Comparison of ENCODE assay signal across 8 cellular contexts in the genomic region with DNA sequence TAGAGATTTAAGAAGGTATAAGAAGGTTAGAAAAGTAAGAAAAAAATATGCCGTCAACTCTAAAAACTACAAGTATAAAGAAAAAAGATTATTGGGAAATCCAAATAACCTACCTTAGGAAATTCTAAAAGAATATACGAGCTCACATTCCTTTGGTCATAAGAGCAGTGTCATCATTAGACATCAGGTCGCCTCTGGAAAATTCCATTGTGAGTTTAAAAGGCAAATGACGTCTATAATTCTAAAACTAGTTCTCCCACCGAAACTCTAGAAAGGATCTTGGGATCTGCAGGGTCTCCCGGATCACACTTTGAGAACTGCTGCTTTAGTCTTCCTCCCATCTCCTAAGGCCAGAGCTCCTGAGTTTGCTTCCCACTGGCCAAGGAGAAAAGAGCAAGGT. TPM values are rescaled to one million over a fixed set of nuclear protein-coding genes. Genes with fewer than 3 reads are reported as not detected.
DNase-seq lines count a peak whose midpoint lies in the region; ATAC-seq and TF ChIP-seq lines count a peak whose summit lies in the region.

No MANE protein-coding gene starts in this region.

- TF ChIP-seq CTCF in heart left ventricle (IDR thresholded peaks at IDR 0.05) (no peak), right lobe of liver (IDR thresholded peaks at IDR 0.05) (no peak), type B pancreatic cell (conservative IDR thresholded peaks at IDR 0.05) (no peak)

- TF ChIP-seq POLR2A in heart left ventricle (IDR thresholded peaks at IDR 0.05) = no peak
- TF ChIP-seq POLR2A in right lobe of liver (IDR thresholded peaks at IDR 0.05) = no peak

- peaks cover 0 to 18% (median 13%) of the 10 kb centered on the region in 9 donors for H3K36me3 ChIP-seq in heart left ventricle
- peaks cover 0 to 13% (median 0%) of the 10 kb centered on the region in 4 donors for H3K36me3 ChIP-seq in right lobe of liver

- H3K36me3 Mint-ChIP-seq in activated T-helper 17 cell treated with anti-CD3 and anti-CD28 coated beads, Interleukin-2, amount 50 U/mL, for 72 hours (ENCODE audit: low read depth) = peaks cover 56% of the 10 kb centered on the region
- peaks cover 28% of the 10 kb centered on the region for H3K36me3 Mint-ChIP-seq in type B pancreatic cell

- H3K9me3 Mint-ChIP-seq in activated T-helper 17 cell treated with anti-CD3 and anti-CD28 coated beads, Interleukin-2, amount 50 U/mL, for 72 hours = no peaks in the 10 kb centered on the region
- no peaks in the 10 kb centered on the region for H3K9me3 Mint-ChIP-seq in type B pancreatic cell

- H3K27me3 ChIP-seq in heart left ventricle = no peaks in the 10 kb centered on the region
- no peaks in the 10 kb centered on the region for H3K27me3 ChIP-seq in right lobe of liver

- DNase-seq in heart left ventricle = no peak
- DNase-seq in Right ventricle myocardium superior = no peak
- DNase-seq in right lobe of liver = no peak
- DNase-seq in type B pancreatic cell (ENCODE audit: extremely low spot score, unreplicated experiment) = no peak
- DNase-seq in HuH-7.5 (ENCODE audit: low spot score) = no peak
- DNase-seq in SIG-M5 (lab: John Stamatoyannopoulos, UW) = no peak

- H3K27me3 Mint-ChIP-seq in activated T-helper 17 cell treated with anti-CD3 and anti-CD28 coated beads, Interleukin-2, amount 50 U/mL, for 72 hours = no peaks in the 10 kb centered on the region
- H3K27me3 Mint-ChIP-seq in type B pancreatic cell = no peaks in the 10 kb centered on the region

- peak overlapping the region; percentile 99 for H3K27ac Mint-ChIP-seq in activated T-helper 17 cell treated with anti-CD3 and anti-CD28 coated beads, Interleukin-2, amount 50 U/mL, for 72 hours
- H3K27ac Mint-ChIP-seq in type B pancreatic cell = peak overlapping the region; percentile 87

- WGBS in heart left ventricle, 4 donors = 35 to 61% (median 45%) methylated on average over 6 of the region's 6 CpGs
- WGBS in right lobe of liver (ENCODE audit: insufficient coverage, low coverage, low lambda C conversion rate, missing lambda C conversion rate) = 27% methylated on average over 6 of the region's 6 CpGs

- intact Hi-C loops in heart left ventricle (cut with DNase I) = loop anchor here in 7 of 10 donors (1.0 to 10.0 kb wide), 9 partner anchors 40 to 272 kb away; a partner anchor contains a TSS
- intact Hi-C loops in Right ventricle myocardium superior (cut with DNase I) = loop anchor here (2.0 kb wide), 1 partner anchor 118 kb away; no protein-coding TSS in a partner anchor
- intact Hi-C loops in right lobe of liver (cut with DNase I) = no loop called here

- peaks cover 0 to 13% (median 0%) of the 10 kb centered on the region in 12 donors for H3K4me1 ChIP-seq in heart left ventricle
- H3K4me1 ChIP-seq in right lobe of liver = peaks cover 0 to 10% (median 3%) of the 10 kb centered on the region in 4 donors

- H3K4me1 Mint-ChIP-seq in activated T-helper 17 cell treated with anti-CD3 and anti-CD28 coated beads, Interleukin-2, amount 50 U/mL, for 72 hours = peaks cover 18% of the 10 kb centered on the region
- H3K4me1 Mint-ChIP-seq in type B pancreatic cell (ENCODE audit: unreplicated experiment) = peaks cover 18% of the 10 kb centered on the region

- H3K9me3 ChIP-seq in heart left ventricle (peaks cover 0 to 7% (median 0%) of the 10 kb centered on the region in 12 donors), right lobe of liver (no peaks in the 10 kb centered on the region)

- peak overlapping the region in 9 of 12 donors; percentile 39 to 94 (median 68) for H3K27ac ChIP-seq in heart left ventricle
- H3K27ac ChIP-seq in right lobe of liver = peak overlapping the region; percentile 51 to 79 (median 66)

- peak overlapping the region; percentile 94 for H3K4me3 Mint-ChIP-seq in activated T-helper 17 cell treated with anti-CD3 and anti-CD28 coated beads, Interleukin-2, amount 50 U/mL, for 72 hours
- H3K4me3 Mint-ChIP-seq in type B pancreatic cell = peak overlapping the region; percentile 98

- peak overlapping the region in 10 of 12 donors; percentile 17 to 88 (median 64) for H3K4me3 ChIP-seq in heart left ventricle
- peak overlapping the region; percentile 10 to 67 (median 39) for H3K4me3 ChIP-seq in right lobe of liver

- ATAC-seq in heart left ventricle (no peak), Right ventricle myocardium superior (ENCODE audit: poor library complexity) (no peak), right lobe of liver (no peak), GM18870 (IDR thresholded peaks at IDR 0.05; ENCODE audit: unreplicated experiment) (no peak)
- ATAC-seq in activated T-helper 17 cell treated with anti-CD3 and anti-CD28 coated beads, Interleukin-2, amount 50 U/mL, for 72 hours (replicated peaks) = no peak

RNA-seq across cellular contexts. Expression of a gene that starts 0.5 kb away (rescaled TPM):
- 100 to 1,000 TPM in 6 of 9 donors, 10 to 100 TPM in 3; 67.0 to 373 (median 154) TPM for total RNA-seq in heart left ventricle
- polyA plus RNA-seq in heart left ventricle = 100 to 1,000 TPM; 219 to 814 TPM
- 111 TPM for total RNA-seq in Right ventricle myocardium superior
- 100 to 1,000 TPM in 1 of 2 donors, 10 to 100 TPM in 1; 94.7 to 189 TPM for total RNA-seq in activated T-helper 17 cell treated with anti-CD3 and anti-CD28 coated beads, Interleukin-2, amount 50 U/mL, for 72 hours
- 100 to 1,000 TPM; 215 to 640 (median 291) TPM for total RNA-seq in right lobe of liver
- total RNA-seq in type B pancreatic cell (ENCODE audit: low replicate concordance) = 440 and 517 TPM in 2 replicates

RNA-seq across cellular contexts. Expression of a gene that starts 39.4 kb away (rescaled TPM):
- total RNA-seq in heart left ventricle = 10 to 100 TPM; 45.3 to 81.1 (median 59.3) TPM
- 10 to 100 TPM; 55.5 to 77.9 TPM for polyA plus RNA-seq in heart left ventricle
- total RNA-seq in Right ventricle myocardium superior = 44.5 TPM
- 10 to 100 TPM; 34.5 to 40.1 TPM for total RNA-seq in activated T-helper 17 cell treated with anti-CD3 and anti-CD28 coated beads, Interleukin-2, amount 50 U/mL, for 72 hours
- total RNA-seq in right lobe of liver = 10 to 100 TPM in 5 of 6 experiments, 1 to 10 TPM in 1; 8.9 to 20.2 (median 14.6) TPM
- total RNA-seq in type B pancreatic cell (ENCODE audit: low replicate concordance) = 37.9 and 51.2 TPM in 2 replicates

Comparison
In these comparisons a context has a peak if more than half of its experiments do, and no peak if none do; other contexts are left out.
1. intact Hi-C loops: an anchor here in heart left ventricle (1.0 to 10.0 kb wide) and Right ventricle myocardium superior (2.0 kb wide); none called in right lobe of liver.